Comparison of ENCODE assay signal across 12 cellular contexts in the genomic region with DNA sequence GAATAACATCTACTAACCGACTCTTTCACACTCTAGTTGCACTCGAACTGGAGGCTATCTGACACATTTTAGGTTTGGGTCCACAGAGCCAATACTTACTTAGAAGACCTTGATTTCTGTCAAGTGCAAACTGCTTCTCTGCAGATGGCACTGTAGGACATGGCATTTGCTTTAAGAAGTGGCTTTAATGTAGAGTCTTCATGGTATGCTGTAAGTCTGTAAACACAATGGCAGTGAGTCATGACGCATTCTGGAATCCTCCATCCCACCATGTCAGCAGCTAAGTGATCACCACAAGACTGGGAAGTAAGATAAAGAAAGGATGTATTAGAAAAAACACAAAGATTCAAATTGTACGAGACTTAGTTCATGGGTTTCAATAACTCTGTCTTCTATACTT.
DNase-seq lines count a peak whose midpoint lies in the region; ATAC-seq and TF ChIP-seq lines count a peak whose summit lies in the region.
"Had no signal": no experiment of that assay in that cellular context is flagged by ENCODE, and none has a peak within 500 bp of the region (broad histone marks: within the 10 kb centered on the region; RNA-seq: fewer than 3 reads in every experiment).

No MANE protein-coding gene starts in this region.

- H3K9me3 Mint-ChIP-seq in chondrocyte (ENCODE audit: low read depth) = no peaks in the 10 kb centered on the region
- no peaks in the 10 kb centered on the region for H3K9me3 Mint-ChIP-seq in activated T-cell treated with anti-CD3 and anti-CD28 coated beads, Interleukin-2, amount 50 U/mL, for 72 hours

- no peak overlapping the region for H3K27ac Mint-ChIP-seq in chondrocyte (ENCODE audit: unreplicated experiment)
- no peak overlapping the region for H3K27ac Mint-ChIP-seq in activated T-cell treated with anti-CD3 and anti-CD28 coated beads, Interleukin-2, amount 50 U/mL, for 72 hours

- no peak for TF ChIP-seq POLR2A in NB4 (IDR thresholded peaks at IDR 0.05; ENCODE audit: extremely low read depth, insufficient read length)

- TF ChIP-seq CTCF in NB4 (IDR thresholded peaks at IDR 0.05; ENCODE audit: low read depth, low read length) (no peak), chondrocyte (IDR thresholded peaks at IDR 0.05) (peak; percentile 21)

- H3K4me3 Mint-ChIP-seq in chondrocyte (ENCODE audit: unreplicated experiment) = no peak overlapping the region
- H3K4me3 Mint-ChIP-seq in activated T-cell treated with anti-CD3 and anti-CD28 coated beads, Interleukin-2, amount 50 U/mL, for 72 hours = no peak overlapping the region
- H3K4me3 Mint-ChIP-seq: naive B cell had no signal

- DNase-seq in ELR (ENCODE audit: low read depth) (peak; percentile 50), NB4 (ENCODE audit: low read depth) (peak; percentile 6), chondrocyte (ENCODE audit: low spot score) (no peak), left kidney (ENCODE audit: low read depth, low spot score) (peak; percentile 11), NCI-H1436 (lab: John Stamatoyannopoulos, UW) (no peak), cerebellar nuclear complex (lab: John Stamatoyannopoulos, UW) (no peak)
- no peak for DNase-seq in activated T-cell treated with anti-CD3 and anti-CD28 coated beads, Interleukin-2, amount 50 U/mL, for 72 hours
- DNase-seq: activated naive CD4-positive, alpha-beta T cell treated with Interleukin-2 at 50 U/mL for 16 hours; dorsolateral prefrontal cortex; naive B cell; NCI-H2171 treated with DMSO at 0.1 percent for 48 hours; uterus had no signal

- H3K4me1 Mint-ChIP-seq in chondrocyte (ENCODE audit: low read depth) = no peaks in the 10 kb centered on the region
- H3K4me1 Mint-ChIP-seq in activated T-cell treated with anti-CD3 and anti-CD28 coated beads, Interleukin-2, amount 50 U/mL, for 72 hours (ENCODE audit: low read depth) = no peaks in the 10 kb centered on the region
- H3K4me1 Mint-ChIP-seq: naive B cell had no signal

- no peak for ATAC-seq in activated T-cell treated with anti-CD3 and anti-CD28 coated beads, Interleukin-2, amount 50 U/mL, for 72 hours (replicated peaks in 1 of 2)

- no peaks in the 10 kb centered on the region for H3K27me3 Mint-ChIP-seq in chondrocyte (ENCODE audit: low read depth)
- H3K27me3 Mint-ChIP-seq in activated T-cell treated with anti-CD3 and anti-CD28 coated beads, Interleukin-2, amount 50 U/mL, for 72 hours (ENCODE audit: low read depth) = no peaks in the 10 kb centered on the region
- H3K27me3 Mint-ChIP-seq: naive B cell had no signal

- H3K4me3 ChIP-seq in NB4 (ENCODE audit: low read depth, low read length) = no peak overlapping the region
- H3K4me3 ChIP-seq: dorsolateral prefrontal cortex, uterus had no signal

- H3K36me3 Mint-ChIP-seq in chondrocyte (ENCODE audit: low read depth) = no peaks in the 10 kb centered on the region
- H3K36me3 Mint-ChIP-seq in activated T-cell treated with anti-CD3 and anti-CD28 coated beads, Interleukin-2, amount 50 U/mL, for 72 hours (ENCODE audit: insufficient read depth in 2 of 2) = no peaks in the 10 kb centered on the region

Comparison
In these comparisons a context has a peak if more than half of its experiments do, and no peak if none do; other contexts are left out.
1. DNase-seq: peak in ELR (single experiment), NB4 (single experiment) and left kidney (single experiment); none in chondrocyte (single experiment), NCI-H1436 (single experiment), cerebellar nuclear complex (0 of 2) and activated T-cell treated with anti-CD3 and anti-CD28 coated beads, Interleukin-2, amount 50 U/mL, for 72 hours (0 of 2).